In genomic region chr7:106086062-106086461, GRCh38 we compare ENCODE assay signal across 30 cellular contexts.
"Had no signal": no experiment of that assay in that cellular context is flagged by ENCODE, and none has a peak within 500 bp of the region (broad histone marks: within the 10 kb centered on the region; RNA-seq: fewer than 3 reads in every experiment).

No MANE protein-coding gene starts in this region.

- H3K27ac Mint-ChIP-seq: activated naive CD4-positive, alpha-beta T cell treated with anti-CD3 and anti-CD28 coated beads, Interleukin-2, amount 50 U/mL, for 24 hours; activated T-cell treated with anti-CD3 and anti-CD28 coated beads, Interleukin-2, amount 50 U/mL, for 24 hours; activated T-helper 2 cell treated with anti-CD3 and anti-CD28 coated beads, Interferon-gamma antibody, Interleukin-2, Interleukin-4, amounts not matched to agents 10 μg/mL and 5 μg/mL and 100 μg/mL, durations not matched to agents 14 hours and 24 hours and 36 hours; immature natural killer cell; mesothelial cell of epicardium; T-helper 2 cell treated with Interferon-gamma antibody and Interleukin-4, amounts not matched to agents 5 μg/mL and 100 μg/mL, for 36 hours had no signal

- H3K9ac ChIP-seq: parathyroid adenoma had no signal

- H3K4me1 ChIP-seq: body of pancreas, foreskin keratinocyte, psoas muscle, right atrium auricular region had no signal

- H3K27me3 ChIP-seq: body of pancreas, esophagus muscularis mucosa, foreskin keratinocyte, heart left ventricle, right atrium auricular region had no signal

- H3K79me2 ChIP-seq: parathyroid adenoma had no signal

- H3K4me3 ChIP-seq: body of pancreas, esophagus muscularis mucosa, heart left ventricle, psoas muscle, right atrium auricular region, thoracic aorta had no signal

- H3K9me3 Mint-ChIP-seq: activated naive CD4-positive, alpha-beta T cell treated with anti-CD3 and anti-CD28 coated beads, Interleukin-2, amount 50 U/mL, for 24 hours; activated T-cell treated with anti-CD3 and anti-CD28 coated beads, Interleukin-2, amount 50 U/mL, for 24 hours; activated T-helper 2 cell treated with anti-CD3 and anti-CD28 coated beads, Interferon-gamma antibody, Interleukin-2, Interleukin-4, amounts not matched to agents 10 μg/mL and 5 μg/mL and 100 μg/mL, durations not matched to agents 14 hours and 24 hours and 36 hours; immature natural killer cell; neural crest cell; T-helper 2 cell treated with Interferon-gamma antibody and Interleukin-4, amounts not matched to agents 5 μg/mL and 100 μg/mL, for 36 hours had no signal

- H3K9me3 ChIP-seq: body of pancreas, esophagus muscularis mucosa, heart left ventricle, psoas muscle, right atrium auricular region, thoracic aorta had no signal

- DNase-seq: activated CD4-positive, CD25-positive, alpha-beta regulatory T cell treated with anti-CD3 and anti-CD28 coated beads, Interleukin-2, amount 50 U/mL, for 72 hours; activated CD8-positive, alpha-beta memory T cell treated with anti-CD3 and anti-CD28 coated beads, Interleukin-2, amount 50 U/mL, for 4 hours; activated T-cell treated with anti-CD3 and anti-CD28 coated beads, Interleukin-2, amount 50 U/mL, for 24 hours; anterior cingulate cortex; body of pancreas; dermis blood vessel endothelial cell; effector CD4-positive, alpha-beta T cell; foreskin keratinocyte; heart left ventricle; hypothalamus; immature natural killer cell; kidney; left colon; mammary epithelial cell; naive thymus-derived CD4-positive, alpha-beta T cell; occipital lobe; psoas muscle; stimulated activated CD4-positive, alpha-beta T cell treated with anti-CD3 and anti-CD28 coated beads, Interleukin-15, amount 100 ng/mL, for 24 hours; stimulated activated naive CD4-positive, alpha-beta T cell treated with Interleukin-2 at 50 U/mL for 16 hours; T-helper 1 cell; trophoblast cell had no signal

- H2AFZ ChIP-seq: parathyroid adenoma had no signal

- ATAC-seq: body of pancreas; foreskin keratinocyte; heart left ventricle; left colon; naive thymus-derived CD4-positive, alpha-beta T cell had no signal

- H3K27me3 Mint-ChIP-seq: activated naive CD4-positive, alpha-beta T cell treated with anti-CD3 and anti-CD28 coated beads, Interleukin-2, amount 50 U/mL, for 24 hours; activated T-cell treated with anti-CD3 and anti-CD28 coated beads, Interleukin-2, amount 50 U/mL, for 24 hours; naive thymus-derived CD4-positive, alpha-beta T cell had no signal

- H3K4me3 Mint-ChIP-seq: activated naive CD4-positive, alpha-beta T cell treated with anti-CD3 and anti-CD28 coated beads, Interleukin-2, amount 50 U/mL, for 24 hours; activated T-cell treated with anti-CD3 and anti-CD28 coated beads, Interleukin-2, amount 50 U/mL, for 24 hours; immature natural killer cell; mesothelial cell of epicardium; naive thymus-derived CD4-positive, alpha-beta T cell; neural crest cell; T-helper 2 cell treated with Interferon-gamma antibody and Interleukin-4, amounts not matched to agents 5 μg/mL and 100 μg/mL, for 36 hours had no signal

- H3K27ac ChIP-seq: body of pancreas, esophagus muscularis mucosa, foreskin keratinocyte, heart left ventricle, parathyroid adenoma, psoas muscle, right atrium auricular region, thoracic aorta had no signal
